Comparison of ENCODE assay signal across 8 cellular contexts in the genomic region with DNA sequence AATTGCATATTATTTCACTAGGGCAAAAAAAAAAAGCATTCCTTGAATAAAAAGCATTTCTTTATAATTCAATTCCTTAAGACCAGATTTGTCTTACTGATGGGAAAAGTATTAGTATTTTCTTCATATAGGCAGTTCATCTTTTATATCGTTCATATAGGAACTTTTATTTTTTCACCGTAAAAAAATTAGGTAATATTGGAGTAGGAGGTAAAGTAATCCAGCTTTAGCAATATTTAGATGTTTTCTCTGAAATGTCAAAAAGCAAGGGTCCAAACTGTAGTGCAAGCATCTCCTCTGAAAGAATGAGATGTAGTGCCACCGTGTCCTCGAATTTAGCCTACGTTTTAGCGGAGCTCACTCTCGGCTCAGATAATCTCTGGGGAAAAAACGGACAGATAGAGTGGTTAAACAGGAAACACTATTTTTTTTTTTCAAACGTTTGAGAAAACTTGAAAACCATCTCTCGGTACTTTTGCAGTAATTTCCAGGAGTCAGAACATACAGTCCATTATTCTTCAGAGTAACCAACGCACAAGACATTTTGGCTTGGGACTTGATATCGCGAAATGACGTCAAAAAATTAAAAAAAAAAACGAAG. TPM values are rescaled to one million over a fixed set of nuclear protein-coding genes. Genes with fewer than 3 reads are reported as not detected.
A peak's percentile ranks its signal among the peaks of the same experiment; 100 is the strongest.
DNase-seq lines count a peak whose midpoint lies in the region; ATAC-seq and TF ChIP-seq lines count a peak whose summit lies in the region.

No MANE protein-coding gene starts in this region.

- H3K27me3 Mint-ChIP-seq in activated naive CD8-positive, alpha-beta T cell treated with anti-CD3 and anti-CD28 coated beads for 36 hours = peaks cover 86% of the 10 kb centered on the region

- TF ChIP-seq CTCF in kidney epithelial cell (IDR thresholded peaks at IDR 0.05; ENCODE audit: insufficient read depth, low read length, poor library complexity, severe bottlenecking) = no peak
- no peak for TF ChIP-seq CTCF in thyroid gland (IDR thresholded peaks at IDR 0.05)
- no peak for TF ChIP-seq CTCF in omental fat pad (IDR thresholded peaks at IDR 0.05)

- H3K36me3 ChIP-seq in ACC112 (ENCODE audit: insufficient read depth, low read length) = no peaks in the 10 kb centered on the region
- H3K36me3 ChIP-seq in HAP-1 (replicated peaks) = no peaks in the 10 kb centered on the region
- no peaks in the 10 kb centered on the region for H3K36me3 ChIP-seq in kidney epithelial cell (ENCODE audit: control insufficient read depth, insufficient read depth, low read length)
- no peaks in the 10 kb centered on the region for H3K36me3 ChIP-seq in thyroid gland

- TF ChIP-seq POLR2A in thyroid gland (IDR thresholded peaks at IDR 0.05) = no peak

- peak overlapping the region; percentile 80 for H3K27ac Mint-ChIP-seq in activated naive CD8-positive, alpha-beta T cell treated with anti-CD3 and anti-CD28 coated beads for 36 hours

- peaks cover 33% of the 10 kb centered on the region for H3K4me1 Mint-ChIP-seq in activated naive CD8-positive, alpha-beta T cell treated with anti-CD3 and anti-CD28 coated beads for 36 hours

- DNase-seq in HAP-1 (ENCODE audit: low spot score in 2 of 2) (peak in 1 of 2 experiments; percentile 14), kidney epithelial cell (ENCODE audit: low read depth) (no peak), thyroid gland (no peak), posterior vena cava (ENCODE audit: low spot score) (no peak), omental fat pad (ENCODE audit: low spot score) (no peak), DMS79 treated with DMSO at 0.1 percent for 48 hours (lab: John Stamatoyannopoulos, UW) (no peak)
- DNase-seq in activated naive CD8-positive, alpha-beta T cell treated with anti-CD3 and anti-CD28 coated beads for 36 hours = no peak

- peaks cover 2% of the 10 kb centered on the region for H3K36me3 Mint-ChIP-seq in activated naive CD8-positive, alpha-beta T cell treated with anti-CD3 and anti-CD28 coated beads for 36 hours

- H3K4me3 Mint-ChIP-seq in activated naive CD8-positive, alpha-beta T cell treated with anti-CD3 and anti-CD28 coated beads for 36 hours = peak overlapping the region; percentile 81

- H3K4me1 ChIP-seq in ACC112 (ENCODE audit: control insufficient read depth, insufficient read depth, low read length, unreplicated experiment) (no peaks in the 10 kb centered on the region), HAP-1 (peaks cover 45% of the 10 kb centered on the region), thyroid gland (peaks cover 26 to 32% of the 10 kb centered on the region in 2 donors)

- intact Hi-C loops in thyroid gland (cut with DNase I) (loop anchor here (5.0 kb wide), 1 partner anchor 97 kb away; no protein-coding TSS in a partner anchor), posterior vena cava (cut with DNase I) (loop anchor here in 1 of 2 donors (10.0 kb wide), 1 partner anchor 95 kb away; no protein-coding TSS in a partner anchor)

- WGBS in thyroid gland, 2 donors = 1% methylated on average over 15 of the region's 15 CpGs

- peak overlapping the region; percentile 85 for H3K4me3 ChIP-seq in ACC112 (ENCODE audit: low read depth, low read length)
- H3K4me3 ChIP-seq in HAP-1 = peak overlapping the region; percentile 57
- H3K4me3 ChIP-seq in kidney epithelial cell (ENCODE audit: low read depth, low read length) = peak overlapping the region; percentile 73
- peak overlapping the region in 2 of 3 donors; percentile 72 to 87 for H3K4me3 ChIP-seq in thyroid gland (replicated peaks in 1 of 3)

- ATAC-seq in omental fat pad (ENCODE audit: low FRiP score) = no peak

- H3K27me3 ChIP-seq in ACC112 (ENCODE audit: insufficient read depth, low read length) = peaks cover 89% of the 10 kb centered on the region
- H3K27me3 ChIP-seq in HAP-1 (ENCODE audit: low read depth) = peaks cover 44% of the 10 kb centered on the region
- peaks cover 67% of the 10 kb centered on the region for H3K27me3 ChIP-seq in kidney epithelial cell (ENCODE audit: control insufficient read depth, insufficient read depth, low read length)
- peaks cover 76% of the 10 kb centered on the region for H3K27me3 ChIP-seq in thyroid gland

- no peaks in the 10 kb centered on the region for H3K79me2 ChIP-seq in ACC112 (ENCODE audit: control insufficient read depth, insufficient read depth, low read length, unreplicated experiment)

- H2AFZ ChIP-seq in ACC112 (ENCODE audit: low read length, unreplicated experiment) = peak overlapping the region; percentile 81

- in situ Hi-C loops in HAP-1 (cut with MboI; ENCODE audit: low sequenced_read_pairs) = no loop called here

- H3K27ac ChIP-seq in ACC112 (ENCODE audit: low read depth, low read length) = peak overlapping the region; percentile 75; the same call in 1 of the 2 replicates
- peak overlapping the region in 2 of 3 donors; percentile 89 to 91 for H3K27ac ChIP-seq in thyroid gland

- H3K9me3 ChIP-seq in HAP-1 (no peaks in the 10 kb centered on the region), thyroid gland (no peaks in the 10 kb centered on the region)

- peaks cover 1% of the 10 kb centered on the region for H3K9me3 Mint-ChIP-seq in activated naive CD8-positive, alpha-beta T cell treated with anti-CD3 and anti-CD28 coated beads for 36 hours

RNA-seq across cellular contexts. Expression of a gene that starts 5.4 kb away (rescaled TPM):
- total RNA-seq in activated naive CD8-positive, alpha-beta T cell treated with anti-CD3 and anti-CD28 coated beads for 36 hours = not detected
- total RNA-seq in kidney epithelial cell (0.79 and 1.2 TPM in 2 replicates), thyroid gland (under 1 TPM in 1 of 4 donors, not detected in 3; 0.27 TPM), posterior vena cava (not detected), omental fat pad (not detected)

RNA-seq across cellular contexts. Expression of a gene that starts 19.0 kb away (rescaled TPM):
- total RNA-seq in activated naive CD8-positive, alpha-beta T cell treated with anti-CD3 and anti-CD28 coated beads for 36 hours = 10 to 100 TPM; 59.2 to 59.6 TPM
- total RNA-seq in kidney epithelial cell (54.6 and 60.5 TPM in 2 replicates), thyroid gland (10 to 100 TPM; 41.2 to 73.5 (median 59.0) TPM), posterior vena cava (10 to 100 TPM; 56.5 to 71.7 TPM), omental fat pad (10 to 100 TPM; 55.4 to 76.1 (median 62.6) TPM)

RNA-seq across cellular contexts. Expression of a gene that starts 23.7 kb away (rescaled TPM):
- total RNA-seq in activated naive CD8-positive, alpha-beta T cell treated with anti-CD3 and anti-CD28 coated beads for 36 hours = 10 to 100 TPM; 46.8 to 53.5 TPM
- 48.1 and 92.4 TPM in 2 replicates for total RNA-seq in kidney epithelial cell
- 10 to 100 TPM; 29.9 to 41.3 (median 31.4) TPM for total RNA-seq in thyroid gland
- 10 to 100 TPM; 52.6 to 57.6 TPM for total RNA-seq in posterior vena cava
- total RNA-seq in omental fat pad = 10 to 100 TPM; 17.8 to 31.9 (median 26.7) TPM
